19 cellular contexts compared by ENCODE assay signal in genomic region chr4:83230928-83231327, GRCh38. TPM values are rescaled to one million over a fixed set of nuclear protein-coding genes. Genes with fewer than 3 reads are reported as not detected.
A peak's percentile ranks its signal among the peaks of the same experiment; 100 is the strongest.
DNase-seq lines count a peak whose midpoint lies in the region; ATAC-seq and TF ChIP-seq lines count a peak whose summit lies in the region.
"Had no signal": no experiment of that assay in that cellular context is flagged by ENCODE, and none has a peak within 500 bp of the region (broad histone marks: within the 10 kb centered on the region; RNA-seq: fewer than 3 reads in every experiment).

No MANE protein-coding gene starts in this region.

- H3K27ac Mint-ChIP-seq in activated naive CD4-positive, alpha-beta T cell treated with anti-CD3 and anti-CD28 coated beads, Interleukin-2, amount 10 ng/mL, durations not matched to agents 7 days and 5 days, result peak overlapping the region; percentile 80
- peak overlapping the region; percentile 38 to 46 for H3K27ac Mint-ChIP-seq in effector memory CD8-positive, alpha-beta T cell
- peak overlapping the region; percentile 19 to 66 for H3K27ac Mint-ChIP-seq in stimulated activated naive CD8-positive, alpha-beta T cell treated with anti-CD3 and anti-CD28 coated beads, Interleukin-15, amount 100 ng/mL, for 72 hours

- POLR2A ChIA-PET in OCI-LY7 (lab: Charles Lee), result interaction anchor here (0.6 kb wide), 1 partner anchor 29 kb away, joined by 3 read pairs; no protein-coding TSS in a partner anchor

- no peaks in the 10 kb centered on the region for H3K9me3 ChIP-seq in OCI-LY7 (ENCODE audit: low read length)
- H3K9me3 ChIP-seq: ascending aorta, heart left ventricle had no signal

- H2AFZ ChIP-seq in OCI-LY7 (ENCODE audit: low read length), result no peak overlapping the region; the same call in 1 of the 2 replicates

- TF ChIP-seq CTCF in OCI-LY7 (conservative IDR thresholded peaks at IDR 0.05; ENCODE audit: low read length), result no peak
- TF ChIP-seq CTCF in GM13977 (IDR thresholded peaks at IDR 0.05; ENCODE audit: extremely low read depth, insufficient read depth, missing control alignments), result no peak

- no peaks in the 10 kb centered on the region for H3K79me2 ChIP-seq in OCI-LY7 (ENCODE audit: insufficient read depth, low read depth, low read length)

- H3K9me3 Mint-ChIP-seq in activated naive CD4-positive, alpha-beta T cell treated with anti-CD3 and anti-CD28 coated beads, Interleukin-2, amount 10 ng/mL, durations not matched to agents 7 days and 5 days, result no peaks in the 10 kb centered on the region
- H3K9me3 Mint-ChIP-seq in effector memory CD8-positive, alpha-beta T cell, result no peaks in the 10 kb centered on the region
- H3K9me3 Mint-ChIP-seq in stimulated activated naive CD8-positive, alpha-beta T cell treated with anti-CD3 and anti-CD28 coated beads, Interleukin-15, amount 100 ng/mL, for 72 hours, result no peaks in the 10 kb centered on the region
- H3K9me3 Mint-ChIP-seq: CD4-positive, alpha-beta T cell had no signal

- CTCF ChIA-PET in activated naive CD4-positive, alpha-beta T cell treated with anti-CD3 and anti-CD28 coated beads, Interleukin-2, amount 10 ng/mL, durations not matched to agents 7 days and 5 days (lab: Charles Lee), result no interaction called here
- CTCF ChIA-PET in OCI-LY7 (lab: Charles Lee; ENCODE audit: unreplicated experiment), result no interaction called here

- no peak for DNase-seq in activated naive CD4-positive, alpha-beta T cell treated with anti-CD3 and anti-CD28 coated beads, Interleukin-2, amount 10 ng/mL, durations not matched to agents 7 days and 5 days
- no peak for DNase-seq in activated naive CD4-positive, alpha-beta T cell (lab: John Stamatoyannopoulos, UW)
- DNase-seq in OCI-LY7 (ENCODE audit: low spot score), result no peak
- DNase-seq in effector memory CD8-positive, alpha-beta T cell, result no peak
- DNase-seq in stimulated activated naive CD8-positive, alpha-beta T cell treated with anti-CD3 and anti-CD28 coated beads, Interleukin-15, amount 100 ng/mL, for 72 hours, result no peak
- DNase-seq in SIG-M5 (lab: John Stamatoyannopoulos, UW), result no peak
- DNase-seq in GM13977 (ENCODE audit: low spot score), result no peak
- DNase-seq: activated effector memory CD4-positive, alpha-beta T cell treated with Interleukin-2 at 50 U/mL for 16 hours; CD4-positive, alpha-beta T cell; DMS53; heart left ventricle; NCI-H187; NCI-H345; NK-92 treated with Interleukin-12 subunit alpha and Interleukin-12 subunit beta, amount 100 ng/mL, for 24 hours; Right ventricle myocardium superior; T-helper 9 cell had no signal

- H3K27ac ChIP-seq in OCI-LY7 (ENCODE audit: low read depth, low read length, poor library complexity, severe bottlenecking), result no peak overlapping the region
- H3K27ac ChIP-seq: ascending aorta had no signal

- H3K27me3 Mint-ChIP-seq in activated naive CD4-positive, alpha-beta T cell treated with anti-CD3 and anti-CD28 coated beads, Interleukin-2, amount 10 ng/mL, durations not matched to agents 7 days and 5 days, result peaks cover 7% of the 10 kb centered on the region
- H3K27me3 Mint-ChIP-seq in effector memory CD8-positive, alpha-beta T cell, result no peaks in the 10 kb centered on the region
- H3K27me3 Mint-ChIP-seq in stimulated activated naive CD8-positive, alpha-beta T cell treated with anti-CD3 and anti-CD28 coated beads, Interleukin-15, amount 100 ng/mL, for 72 hours, result no peaks in the 10 kb centered on the region
- H3K27me3 Mint-ChIP-seq: CD4-positive, alpha-beta T cell had no signal

- no peaks in the 10 kb centered on the region for H3K9me2 ChIP-seq in OCI-LY7 (ENCODE audit: insufficient read depth, low read length)

- in situ Hi-C loops in GM13977 (cut with MboI; ENCODE audit: low pct_unique_long_range_greater_than_20kb, low sequenced_read_pairs, unreplicated experiment), result no loop called here

- ATAC-seq in effector memory CD8-positive, alpha-beta T cell (replicated peaks), result no peak
- ATAC-seq in stimulated activated naive CD8-positive, alpha-beta T cell treated with anti-CD3 and anti-CD28 coated beads, Interleukin-15, amount 100 ng/mL, for 72 hours, result no peak
- ATAC-seq in HG03457 (IDR thresholded peaks at IDR 0.05; ENCODE audit: unreplicated experiment), result no peak

- no peaks in the 10 kb centered on the region for H3K36me3 ChIP-seq in OCI-LY7 (ENCODE audit: insufficient read depth, low read length)
- H3K36me3 ChIP-seq: ascending aorta, heart left ventricle had no signal

- H3K4me1 Mint-ChIP-seq in activated naive CD4-positive, alpha-beta T cell treated with anti-CD3 and anti-CD28 coated beads, Interleukin-2, amount 10 ng/mL, durations not matched to agents 7 days and 5 days, result peaks cover 62% of the 10 kb centered on the region
- peaks cover 30 to 49% of the 10 kb centered on the region in 2 donors for H3K4me1 Mint-ChIP-seq in effector memory CD8-positive, alpha-beta T cell (ENCODE audit: low read depth in 2 of 2)
- peaks cover 54% of the 10 kb centered on the region for H3K4me1 Mint-ChIP-seq in stimulated activated naive CD8-positive, alpha-beta T cell treated with anti-CD3 and anti-CD28 coated beads, Interleukin-15, amount 100 ng/mL, for 72 hours

- no peaks in the 10 kb centered on the region for H4K20me1 ChIP-seq in OCI-LY7 (ENCODE audit: insufficient read depth, low read length)

- H3K4me3 Mint-ChIP-seq in activated naive CD4-positive, alpha-beta T cell treated with anti-CD3 and anti-CD28 coated beads, Interleukin-2, amount 10 ng/mL, durations not matched to agents 7 days and 5 days, result no peak overlapping the region
- H3K4me3 Mint-ChIP-seq in effector memory CD8-positive, alpha-beta T cell, result peak overlapping the region in 1 of 2 donors; percentile 7
- peak overlapping the region; percentile 24 to 35 for H3K4me3 Mint-ChIP-seq in stimulated activated naive CD8-positive, alpha-beta T cell treated with anti-CD3 and anti-CD28 coated beads, Interleukin-15, amount 100 ng/mL, for 72 hours
- H3K4me3 Mint-ChIP-seq: CD4-positive, alpha-beta T cell; neural crest cell had no signal

- peaks cover 35% of the 10 kb centered on the region for H3K4me1 ChIP-seq in OCI-LY7 (ENCODE audit: insufficient read depth, low read length, poor library complexity, severe bottlenecking)
- H3K4me1 ChIP-seq: ascending aorta had no signal

- no peak overlapping the region for H3K4me3 ChIP-seq in OCI-LY7 (ENCODE audit: low read depth, low read length, poor library complexity, severe bottlenecking)
- H3K4me3 ChIP-seq: ascending aorta, heart left ventricle had no signal

- intact Hi-C loops in OCI-LY7 (cut with micrococcal nuclease; ENCODE audit: unreplicated experiment), result no loop called here

- 0 out of 2 replicates have a peak overlapping the region, but pooled peaks have one; percentile 58 for H3K4me2 ChIP-seq in OCI-LY7 (ENCODE audit: low read length)

- no TSS peak for BruUV-seq in OCI-LY7 (replicated peaks; lab: Mats Ljungman, UMichigan)

- peaks cover 29% of the 10 kb centered on the region for H3K36me3 Mint-ChIP-seq in activated naive CD4-positive, alpha-beta T cell treated with anti-CD3 and anti-CD28 coated beads, Interleukin-2, amount 10 ng/mL, durations not matched to agents 7 days and 5 days
- peaks cover 3% of the 10 kb centered on the region for H3K36me3 Mint-ChIP-seq in effector memory CD8-positive, alpha-beta T cell (ENCODE audit: insufficient read depth)

RNA-seq across cellular contexts. Expression of gene COQ2, which starts 53.7 kb away (rescaled TPM):
- 12.1 and 12.8 TPM in 2 replicates for total RNA-seq in OCI-LY7 (2014; rRNA removed; shearing (Covaris generic))
- 14.4 and 17.9 TPM in 2 replicates for total RNA-seq in OCI-LY7 (2022)
